Comparison of ENCODE assay signal across 19 cellular contexts in genomic region chr7:51789494-51789893, GRCh38.
DNase-seq lines count a peak whose midpoint lies in the region; ATAC-seq and TF ChIP-seq lines count a peak whose summit lies in the region.
"Had no signal": no experiment of that assay in that cellular context is flagged by ENCODE, and none has a peak within 500 bp of the region (broad histone marks: within the 10 kb centered on the region; RNA-seq: fewer than 3 reads in every experiment).

No MANE protein-coding gene starts in this region.

- TF ChIP-seq CTCF in LNCaP clone FGC (IDR thresholded peaks at IDR 0.05; ENCODE audit: control insufficient read depth, extremely low read depth, insufficient read depth) (peak; percentile 62), nephron progenitor cell (IDR thresholded peaks at IDR 0.05) (peak; percentile 21)

- H3K27me3 Mint-ChIP-seq in nephron progenitor cell (ENCODE audit: low read depth, poor library complexity) = no peaks in the 10 kb centered on the region
- H3K27me3 Mint-ChIP-seq: CD8-positive, alpha-beta memory T cell; dendritic cell treated with granulocyte-macrophage colony-stimulating factor and Interleukin-4, amounts not matched to agents 40 ng/mL and 50 ng/mL, for 4 days; T-cell had no signal

- no peak overlapping the region for H3K4me3 Mint-ChIP-seq in nephron progenitor cell
- H3K4me3 Mint-ChIP-seq: CD8-positive, alpha-beta memory T cell; dendritic cell treated with granulocyte-macrophage colony-stimulating factor and Interleukin-4, amounts not matched to agents 40 ng/mL and 50 ng/mL, for 4 days; T-cell had no signal

- no peak overlapping the region for H3K27ac Mint-ChIP-seq in nephron progenitor cell
- H3K27ac Mint-ChIP-seq: CD8-positive, alpha-beta memory T cell; dendritic cell treated with granulocyte-macrophage colony-stimulating factor and Interleukin-4, amounts not matched to agents 40 ng/mL and 50 ng/mL, for 4 days; T-cell had no signal

- no peaks in the 10 kb centered on the region for H3K4me1 Mint-ChIP-seq in nephron progenitor cell
- H3K4me1 Mint-ChIP-seq: CD8-positive, alpha-beta memory T cell; T-cell had no signal

- ATAC-seq in GM18907 (IDR thresholded peaks at IDR 0.05; ENCODE audit: unreplicated experiment) (no peak), HG03025 (IDR thresholded peaks at IDR 0.05; ENCODE audit: low FRiP score, unreplicated experiment) (no peak)
- ATAC-seq: T-cell had no signal

- in situ Hi-C loops in KBM-7 (cut with MboI; ENCODE audit: low pct_unique_long_range_greater_than_20kb, low sequenced_read_pairs) = no loop called here

- H3K4me3 ChIP-seq in LNCaP clone FGC (ENCODE audit: low read depth, low read length) = no peak overlapping the region
- H3K4me3 ChIP-seq: spleen had no signal

- no peaks in the 10 kb centered on the region for H3K36me3 Mint-ChIP-seq in nephron progenitor cell (ENCODE audit: low read depth)
- H3K36me3 Mint-ChIP-seq: CD8-positive, alpha-beta memory T cell; T-cell had no signal

- no peaks in the 10 kb centered on the region for H3K9me3 Mint-ChIP-seq in nephron progenitor cell
- H3K9me3 Mint-ChIP-seq: dendritic cell treated with granulocyte-macrophage colony-stimulating factor and Interleukin-4, amounts not matched to agents 40 ng/mL and 50 ng/mL, for 4 days had no signal

- DNase-seq in DMS153 (lab: John Stamatoyannopoulos, UW) (peak; percentile 36), DMS153 treated with DMSO at 0.1 percent for 48 hours (lab: John Stamatoyannopoulos, UW; ENCODE audit: unreplicated experiment) (no peak), LNCaP clone FGC (ENCODE audit: low read depth) (peak; percentile 21), SK-N-DZ (ENCODE audit: low spot score) (peak; percentile 35), nephron progenitor cell (no peak), KBM-7 (no peak)
- DNase-seq: activated CD4-positive, alpha-beta T cell treated with anti-CD3 and anti-CD28 coated beads, Interleukin-2, amount 50 U/mL, for 1 hour; amygdala; CD8-positive, alpha-beta memory T cell; mesenchymal stem cell; NCI-H1436 treated with DMSO at 0.1 percent for 48 hours; NK-92 treated with Interleukin-12 subunit alpha and Interleukin-12 subunit beta, amount 100 ng/mL, for 24 hours; occipital lobe; spleen; substantia nigra; T-cell had no signal

Comparison
In these comparisons a context has a peak if more than half of its experiments do, and no peak if none do; other contexts are left out.
1. DNase-seq: peak in DMS153 (single experiment), LNCaP clone FGC (single experiment) and SK-N-DZ (single experiment); none in DMS153 treated with DMSO at 0.1 percent for 48 hours (single experiment), nephron progenitor cell (single experiment) and KBM-7 (single experiment).